22 cellular contexts compared by ENCODE assay signal in the genomic region with DNA sequence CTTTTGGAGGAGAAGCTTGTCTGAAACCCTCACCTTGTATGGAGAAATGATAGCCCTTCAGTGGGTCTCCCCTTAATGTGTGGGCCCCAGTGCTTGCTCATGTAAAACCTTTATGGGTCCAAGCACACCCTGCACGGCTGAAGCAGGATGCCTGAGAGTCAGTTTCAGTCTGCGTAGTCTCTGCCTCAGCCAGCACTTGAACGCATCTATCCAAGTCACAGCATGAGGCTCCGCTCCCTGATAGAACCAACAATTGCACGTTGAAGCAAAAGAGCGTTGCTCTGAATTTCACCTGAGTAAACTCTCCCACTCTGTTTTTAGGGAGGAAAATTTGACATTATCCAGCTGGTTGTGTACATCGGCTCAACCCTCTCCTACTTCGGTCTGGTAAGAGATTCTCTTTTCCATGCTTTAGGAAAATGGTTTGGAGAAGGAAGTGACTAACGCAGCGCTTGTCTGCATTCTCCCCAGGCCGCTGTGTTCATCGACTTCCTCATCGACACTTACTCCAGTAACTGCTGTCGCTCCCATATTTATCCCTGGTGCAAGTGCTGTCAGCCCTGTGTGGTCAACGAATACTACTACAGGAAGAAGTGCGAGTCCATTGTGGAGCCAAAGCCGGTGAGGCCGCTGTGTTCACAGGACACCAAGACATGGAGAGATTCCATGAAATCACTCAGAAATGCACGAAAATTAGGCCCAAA. TPM values are rescaled to one million over a fixed set of nuclear protein-coding genes. Genes with fewer than 3 reads are reported as not detected.
"Had no signal": no experiment of that assay in that cellular context is flagged by ENCODE, and none has a peak within 500 bp of the region (broad histone marks: within the 10 kb centered on the region; RNA-seq: fewer than 3 reads in every experiment).

No MANE protein-coding gene starts in this region.

- H3K27me3 ChIP-seq: right atrium auricular region, tibial nerve, uterus had no signal

- H3K9me3 Mint-ChIP-seq: activated CD4-positive, alpha-beta T cell treated with anti-CD3 and anti-CD28 coated beads, Interleukin-2, amount 10 ng/mL, durations not matched to agents 24 days and 14 days; activated T-cell treated with anti-CD3 and anti-CD28 coated beads, Interleukin-2, amount 50 U/mL, for 4 hours; nephron progenitor cell; T-cell had no signal

- H3K36me3 ChIP-seq: prostate gland, right atrium auricular region, uterus had no signal

- H3K4me1 ChIP-seq: prostate gland, right atrium auricular region, uterus had no signal

- H3K4me1 Mint-ChIP-seq: T-cell had no signal

- DNase-seq: activated CD4-positive, alpha-beta T cell treated with anti-CD3 and anti-CD28 coated beads, Interleukin-2, amount 10 ng/mL, durations not matched to agents 24 days and 14 days; activated CD8-positive, alpha-beta T cell treated with anti-CD3 and anti-CD28 coated beads, Interleukin-2, amount 10 ng/mL, durations not matched to agents 7 days and 5 days; activated effector memory CD4-positive, alpha-beta T cell treated with Interleukin-2 at 50 U/mL for 16 hours; activated naive CD4-positive, alpha-beta T cell treated with anti-CD3 and anti-CD28 coated beads, Interleukin-2, amount 50 U/mL, for 16 hours; activated T-cell treated with anti-CD3 and anti-CD28 coated beads, Interleukin-2, amount 50 U/mL, for 4 hours; foreskin melanocyte; glutamatergic neuron; hippocampal formation; left colon; midbrain; nephron progenitor cell; stimulated activated CD4-positive, alpha-beta T cell treated with anti-CD3 and anti-CD28 coated beads, Interleukin-12 subunit alpha, Interleukin-12 subunit beta, amount 100 ng/mL, for 4 hours; stimulated activated CD4-positive, alpha-beta T cell treated with anti-CD3 and anti-CD28 coated beads, Interleukin-1b, Interleukin-23, amount 100 ng/mL, for 48 hours; stimulated activated CD8-positive, alpha-beta memory T cell treated with anti-CD3 and anti-CD28 coated beads, Interleukin-4, amount 100 ng/mL, for 48 hours; stimulated activated naive CD4-positive, alpha-beta T cell treated with Interleukin-2 at 50 U/mL for 16 hours; T-cell; uterus had no signal

- H3K4me3 ChIP-seq: lung, prostate gland, right atrium auricular region, tibial nerve, uterus had no signal

- H3K4me3 Mint-ChIP-seq: activated CD4-positive, alpha-beta T cell treated with anti-CD3 and anti-CD28 coated beads, Interleukin-2, amount 10 ng/mL, durations not matched to agents 24 days and 14 days; activated CD8-positive, alpha-beta T cell treated with anti-CD3 and anti-CD28 coated beads, Interleukin-2, amount 10 ng/mL, durations not matched to agents 7 days and 5 days; activated T-cell treated with anti-CD3 and anti-CD28 coated beads, Interleukin-2, amount 50 U/mL, for 4 hours; nephron progenitor cell; T-cell had no signal

- H3K27ac ChIP-seq: prostate gland, right atrium auricular region, tibial nerve, uterus had no signal

- H3K27ac Mint-ChIP-seq: activated CD4-positive, alpha-beta T cell treated with anti-CD3 and anti-CD28 coated beads, Interleukin-2, amount 10 ng/mL, durations not matched to agents 24 days and 14 days; activated CD8-positive, alpha-beta T cell treated with anti-CD3 and anti-CD28 coated beads, Interleukin-2, amount 10 ng/mL, durations not matched to agents 7 days and 5 days; T-cell had no signal

- H3K27me3 Mint-ChIP-seq: activated CD4-positive, alpha-beta T cell treated with anti-CD3 and anti-CD28 coated beads, Interleukin-2, amount 10 ng/mL, durations not matched to agents 24 days and 14 days; T-cell had no signal

- ATAC-seq: activated CD8-positive, alpha-beta T cell treated with anti-CD3 and anti-CD28 coated beads, Interleukin-2, amount 10 ng/mL, durations not matched to agents 7 days and 5 days; activated T-cell treated with anti-CD3 and anti-CD28 coated beads, Interleukin-2, amount 50 U/mL, for 4 hours; left colon; T-cell had no signal

- H3K9me3 ChIP-seq: prostate gland, right atrium auricular region, tibial nerve, uterus had no signal

RNA-seq across cellular contexts. Expression of gene P2RX7, which starts 44.3 kb away (rescaled TPM):
- total RNA-seq: epithelial cell of proximal tubule had no signal
